ENCODE assay signal across 25 cellular contexts in the genomic region with DNA sequence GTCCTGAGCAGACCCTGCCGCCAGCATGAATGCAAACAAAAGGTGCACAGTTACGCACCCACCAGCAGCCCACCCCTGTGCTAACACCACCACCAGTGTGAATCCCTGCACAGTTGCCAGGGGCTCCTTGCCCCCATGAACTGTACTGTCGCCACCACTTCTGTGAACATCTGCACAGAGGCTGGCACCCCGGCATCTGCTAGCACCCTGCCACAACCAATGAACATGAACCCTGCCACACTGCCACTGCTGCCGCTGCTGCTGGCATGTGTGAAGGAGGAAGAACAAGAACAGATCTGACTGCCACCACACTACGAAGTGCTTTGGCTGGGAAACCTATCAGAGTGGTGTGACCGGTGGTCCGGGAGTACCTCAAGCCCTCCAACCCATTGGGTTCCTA.
"Had no signal": no experiment of that assay in that cellular context is flagged by ENCODE, and none has a peak within 500 bp of the region (broad histone marks: within the 10 kb centered on the region; RNA-seq: fewer than 3 reads in every experiment).

No MANE protein-coding gene starts in this region.

- H3K36me3 ChIP-seq: left lung, pancreas, prostate gland, sigmoid colon, spleen, tibial nerve, uterus had no signal

- H3K4me1 Mint-ChIP-seq: mesothelial cell of epicardium; naive B cell; neural crest cell; stimulated activated memory B cell treated with anti-CD40 and anti-IgM and Interleukin-4, amounts not matched to agents 10 μg/mL and 1 μg/mL and 100 μg/mL, for 72 hours; stimulated activated naive CD8-positive, alpha-beta T cell treated with anti-CD3 and anti-CD28 coated beads, Interleukin-15, amount 100 ng/mL, for 72 hours had no signal

- H3K36me3 Mint-ChIP-seq: mesothelial cell of epicardium; natural killer cell treated with Interleukin-12 subunit alpha and Interleukin-12 subunit beta and Interleukin-15 and Interleukin-18, amount 100 ng/mL, for 72 hours; stimulated activated memory B cell treated with anti-CD40 and anti-IgM and Interleukin-4, amounts not matched to agents 10 μg/mL and 1 μg/mL and 100 μg/mL, for 72 hours; type B pancreatic cell had no signal

- H3K27me3 Mint-ChIP-seq: natural killer cell treated with Interleukin-12 subunit alpha and Interleukin-12 subunit beta and Interleukin-15 and Interleukin-18, amount 100 ng/mL, for 72 hours had no signal

- H3K27ac Mint-ChIP-seq: mesothelial cell of epicardium; natural killer cell treated with Interleukin-12 subunit alpha and Interleukin-12 subunit beta and Interleukin-15 and Interleukin-18, amount 100 ng/mL, for 72 hours; stimulated activated memory B cell treated with anti-CD40 and anti-IgM and Interleukin-4, amounts not matched to agents 10 μg/mL and 1 μg/mL and 100 μg/mL, for 72 hours; stimulated activated naive CD8-positive, alpha-beta T cell treated with anti-CD3 and anti-CD28 coated beads, Interleukin-15, amount 100 ng/mL, for 72 hours; type B pancreatic cell had no signal

- H3K27me3 ChIP-seq: left lung, pancreas, sigmoid colon, spleen, tibial nerve, uterus had no signal

- H3K9me3 Mint-ChIP-seq: type B pancreatic cell had no signal

- DNase-seq: head of caudate nucleus; hippocampal formation; left colon; mesendoderm; naive B cell; retina; right cardiac atrium; sigmoid colon; small intestine; spleen; stimulated activated CD4-positive, alpha-beta T cell treated with anti-CD3 and anti-CD28 coated beads, Interleukin-4, amount 100 ng/mL, for 24 hours; stimulated activated naive CD4-positive, alpha-beta T cell treated with Interleukin-2 at 50 U/mL for 16 hours; stimulated activated naive CD8-positive, alpha-beta T cell treated with anti-CD3 and anti-CD28 coated beads, Interleukin-15, amount 100 ng/mL, for 72 hours; substantia nigra; uterus had no signal

- ATAC-seq: left lung; pancreas; right cardiac atrium; stimulated activated memory B cell treated with anti-CD40 and anti-IgM and Interleukin-4, amounts not matched to agents 10 μg/mL and 1 μg/mL and 100 μg/mL, for 72 hours; stimulated activated naive CD8-positive, alpha-beta T cell treated with anti-CD3 and anti-CD28 coated beads, Interleukin-15, amount 100 ng/mL, for 72 hours had no signal

- H3K4me1 ChIP-seq: left lung, pancreas, prostate gland, spleen, tibial nerve, uterus had no signal

- H3K9me3 ChIP-seq: pancreas, prostate gland, sigmoid colon, uterus had no signal

- H3K27ac ChIP-seq: left lung, pancreas, prostate gland, sigmoid colon, spleen, tibial nerve, uterus had no signal

- H3K4me3 Mint-ChIP-seq: mesothelial cell of epicardium; naive B cell; natural killer cell treated with Interleukin-12 subunit alpha and Interleukin-12 subunit beta and Interleukin-15 and Interleukin-18, amount 100 ng/mL, for 72 hours; neural crest cell; stimulated activated memory B cell treated with anti-CD40 and anti-IgM and Interleukin-4, amounts not matched to agents 10 μg/mL and 1 μg/mL and 100 μg/mL, for 72 hours; stimulated activated naive CD8-positive, alpha-beta T cell treated with anti-CD3 and anti-CD28 coated beads, Interleukin-15, amount 100 ng/mL, for 72 hours; type B pancreatic cell had no signal

- H3K4me3 ChIP-seq: left lung, lung, pancreas, prostate gland, sigmoid colon, spleen, tibial nerve, uterus had no signal
